3 cellular contexts compared by ENCODE assay signal in the genomic region with DNA sequence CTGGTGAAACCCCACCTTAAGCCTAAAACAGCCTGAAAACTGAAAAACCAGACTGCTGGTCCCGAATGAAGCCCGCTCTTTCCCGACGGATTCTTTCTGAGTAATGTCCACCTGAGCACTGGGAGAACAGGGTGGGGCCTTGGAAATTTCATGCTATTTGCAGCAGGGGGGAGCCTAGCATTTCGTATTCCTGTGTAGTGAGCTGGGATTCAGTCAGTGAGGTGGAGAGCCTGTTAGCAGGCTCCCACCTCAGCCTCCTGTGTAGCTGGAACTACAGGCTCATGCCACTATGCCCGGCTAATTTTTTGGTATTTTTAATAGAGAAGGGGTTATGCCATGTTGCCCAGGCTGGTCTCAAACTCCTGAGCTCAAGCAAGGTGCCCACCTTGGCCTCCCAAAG.
TF ChIP-seq lines count a peak whose summit lies in the region.

No MANE protein-coding gene starts in this region.

TF ChIP-seq in SK-N-SH, 30 proteins besides CTCF, POLR2A, EP300 and RAD21:
- TF ChIP-seq, protein P1, sequence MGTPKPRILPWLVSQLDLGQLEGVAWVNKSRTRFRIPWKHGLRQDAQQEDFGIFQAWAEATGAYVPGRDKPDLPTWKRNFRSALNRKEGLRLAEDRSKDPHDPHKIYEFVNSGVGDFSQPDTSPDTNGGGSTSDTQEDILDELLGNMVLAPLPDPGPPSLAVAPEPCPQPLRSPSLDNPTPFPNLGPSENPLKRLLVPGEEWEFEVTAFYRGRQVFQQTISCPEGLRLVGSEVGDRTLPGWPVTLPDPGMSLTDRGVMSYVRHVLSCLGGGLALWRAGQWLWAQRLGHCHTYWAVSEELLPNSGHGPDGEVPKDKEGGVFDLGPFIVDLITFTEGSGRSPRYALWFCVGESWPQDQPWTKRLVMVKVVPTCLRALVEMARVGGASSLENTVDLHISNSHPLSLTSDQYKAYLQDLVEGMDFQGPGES (IDR thresholded peaks at IDR 0.05; ENCODE audit: low read depth, low read length) = no peak
- TF ChIP-seq PBX3 (IDR thresholded peaks at IDR 0.05) = no peak
- TF ChIP-seq GABPA (IDR thresholded peaks at IDR 0.05; ENCODE audit: low read depth) = no peak
- TF ChIP-seq USF1 (IDR thresholded peaks at IDR 0.05; ENCODE audit: borderline replicate concordance, low read depth) = no peak
- no peak for TF ChIP-seq ELF1 (IDR thresholded peaks at IDR 0.05)

TF ChIP-seq in SK-N-SH treated with all-trans-retinoic acid at 6 μM for 48 hours, 23 proteins besides CTCF, POLR2A, EP300 and RAD21 (continued from another document):
- TF ChIP-seq, protein P2, sequence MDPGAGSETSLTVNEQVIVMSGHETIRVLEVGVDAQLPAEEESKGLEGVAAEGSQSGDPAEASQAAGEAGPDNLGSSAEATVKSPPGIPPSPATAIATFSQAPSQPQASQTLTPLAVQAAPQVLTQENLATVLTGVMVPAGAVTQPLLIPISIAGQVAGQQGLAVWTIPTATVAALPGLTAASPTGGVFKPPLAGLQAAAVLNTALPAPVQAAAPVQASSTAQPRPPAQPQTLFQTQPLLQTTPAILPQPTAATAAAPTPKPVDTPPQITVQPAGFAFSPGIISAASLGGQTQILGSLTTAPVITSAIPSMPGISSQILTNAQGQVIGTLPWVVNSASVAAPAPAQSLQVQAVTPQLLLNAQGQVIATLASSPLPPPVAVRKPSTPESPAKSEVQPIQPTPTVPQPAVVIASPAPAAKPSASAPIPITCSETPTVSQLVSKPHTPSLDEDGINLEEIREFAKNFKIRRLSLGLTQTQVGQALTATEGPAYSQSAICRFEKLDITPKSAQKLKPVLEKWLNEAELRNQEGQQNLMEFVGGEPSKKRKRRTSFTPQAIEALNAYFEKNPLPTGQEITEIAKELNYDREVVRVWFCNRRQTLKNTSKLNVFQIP (CRISPR knock-in tag; IDR thresholded peaks at IDR 0.05; ENCODE audit: borderline replicate concordance, low read depth) = no peak
- no peak for TF ChIP-seq CSDC2 (CRISPR knock-in tag; IDR thresholded peaks at IDR 0.05)
- no peak for TF ChIP-seq BACH2 (CRISPR knock-in tag; IDR thresholded peaks at IDR 0.05; ENCODE audit: borderline replicate concordance)
- TF ChIP-seq TOX (CRISPR knock-in tag; IDR thresholded peaks at IDR 0.05; ENCODE audit: borderline replicate concordance) = no peak
- TF ChIP-seq OSR1 (CRISPR knock-in tag; IDR thresholded peaks at IDR 0.05) = no peak
- TF ChIP-seq CSRNP3 (CRISPR knock-in tag; IDR thresholded peaks at IDR 0.05) = no peak
- no peak for TF ChIP-seq ARNTL (CRISPR knock-in tag; IDR thresholded peaks at IDR 0.05; ENCODE audit: borderline replicate concordance, low read depth)

TF ChIP-seq in A549, 52 proteins besides CTCF, POLR2A, EP300 and RAD21 (continued from another document):
- no peak for TF ChIP-seq HMGXB4 (CRISPR knock-in tag; IDR thresholded peaks at IDR 0.05; ENCODE audit: borderline replicate concordance)
- TF ChIP-seq HOXB5 (CRISPR knock-in tag; IDR thresholded peaks at IDR 0.05) = no peak
- TF ChIP-seq, protein P3, sequence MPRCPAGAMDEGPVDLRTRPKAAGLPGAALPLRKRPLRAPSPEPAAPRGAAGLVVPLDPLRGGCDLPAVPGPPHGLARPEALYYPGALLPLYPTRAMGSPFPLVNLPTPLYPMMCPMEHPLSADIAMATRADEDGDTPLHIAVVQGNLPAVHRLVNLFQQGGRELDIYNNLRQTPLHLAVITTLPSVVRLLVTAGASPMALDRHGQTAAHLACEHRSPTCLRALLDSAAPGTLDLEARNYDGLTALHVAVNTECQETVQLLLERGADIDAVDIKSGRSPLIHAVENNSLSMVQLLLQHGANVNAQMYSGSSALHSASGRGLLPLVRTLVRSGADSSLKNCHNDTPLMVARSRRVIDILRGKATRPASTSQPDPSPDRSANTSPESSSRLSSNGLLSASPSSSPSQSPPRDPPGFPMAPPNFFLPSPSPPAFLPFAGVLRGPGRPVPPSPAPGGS (IDR thresholded peaks at IDR 0.05) = no peak
- TF ChIP-seq CBX8 (IDR thresholded peaks at IDR 0.05) = no peak
- TF ChIP-seq JUN (IDR thresholded peaks at IDR 0.05) = no peak
- no peak for TF ChIP-seq TP53 (CRISPR knock-in tag; IDR thresholded peaks at IDR 0.05)
- no peak for TF ChIP-seq ZNF302 (CRISPR knock-in tag; IDR thresholded peaks at IDR 0.05)
- TF ChIP-seq HOXB13 (CRISPR knock-in tag; IDR thresholded peaks at IDR 0.05; ENCODE audit: low read depth) = no peak
- TF ChIP-seq FOXS1 (CRISPR knock-in tag; IDR thresholded peaks at IDR 0.05) = no peak
- no peak for TF ChIP-seq RNF2 (IDR thresholded peaks at IDR 0.05; ENCODE audit: borderline replicate concordance, low read depth)
- no peak for TF ChIP-seq CBX2 (IDR thresholded peaks at IDR 0.05; ENCODE audit: borderline replicate concordance, low read depth)
- TF ChIP-seq SMC3 (IDR thresholded peaks at IDR 0.05) = no peak
- TF ChIP-seq PBX3 (IDR thresholded peaks at IDR 0.05) = no peak
- no peak for TF ChIP-seq EHMT2 (IDR thresholded peaks at IDR 0.05; ENCODE audit: low read depth)
